Comparison of ENCODE assay signal across 21 cellular contexts in genomic region chr1:169630006-169630405, GRCh38. TPM values are rescaled to one million over a fixed set of nuclear protein-coding genes. Genes with fewer than 3 reads are reported as not detected.
DNase-seq lines count a peak whose midpoint lies in the region; ATAC-seq and TF ChIP-seq lines count a peak whose summit lies in the region.
"Had no signal": no experiment of that assay in that cellular context is flagged by ENCODE, and none has a peak within 500 bp of the region (broad histone marks: within the 10 kb centered on the region; RNA-seq: fewer than 3 reads in every experiment).

Gene SELP, minus strand, starts transcription at chr1:169630124. Its CDS starts 50 bp downstream, at chr1:169630074.

- H3K36me3 Mint-ChIP-seq in naive thymus-derived CD4-positive, alpha-beta T cell = peaks cover 4 to 16% (median 5%) of the 10 kb centered on the region in 5 donors
- peaks cover 3% of the 10 kb centered on the region for H3K36me3 Mint-ChIP-seq in progenitor cell of endocrine pancreas (ENCODE audit: insufficient read depth)

- H3K9me3 ChIP-seq in right atrium auricular region = peaks cover 7 to 20% of the 10 kb centered on the region in 2 donors
- peaks cover 0 to 10% (median 0%) of the 10 kb centered on the region in 3 experiments for H3K9me3 ChIP-seq in naive thymus-derived CD4-positive, alpha-beta T cell (ENCODE audit: control insufficient read depth in 2 of 3, low read length in 3 of 3)

- ATAC-seq in left ventricle myocardium superior = no peak
- ATAC-seq in naive thymus-derived CD4-positive, alpha-beta T cell = no peak
- no peak for ATAC-seq in HG03439 (IDR thresholded peaks at IDR 0.05; ENCODE audit: unreplicated experiment)
- ATAC-seq: activated naive CD4-positive, alpha-beta T cell treated with anti-CD3 and anti-CD28 coated beads, Interleukin-2, amount 50 U/mL, for 72 hours had no signal

- TF ChIP-seq CTCF in right atrium auricular region (IDR thresholded peaks at IDR 0.05) = no peak
- TF ChIP-seq CTCF in fibroblast of the aortic adventitia (IDR thresholded peaks at IDR 0.05; ENCODE audit: insufficient read depth, low read length) = no peak
- TF ChIP-seq CTCF in progenitor cell of endocrine pancreas (IDR thresholded peaks at IDR 0.05; ENCODE audit: unreplicated experiment) = no peak

- H3K27ac ChIP-seq in right atrium auricular region = no peak within 1 kb of the TSS
- H3K27ac ChIP-seq in naive thymus-derived CD4-positive, alpha-beta T cell (ENCODE audit: low read depth, low read length) = no peak within 1 kb of the TSS
- H3K27ac ChIP-seq: right lobe of liver had no signal

- no peak for DNase-seq in right atrium auricular region (ENCODE audit: low spot score)
- DNase-seq in left ventricle myocardium superior = no peak
- DNase-seq in fibroblast of the aortic adventitia (ENCODE audit: low read depth) = peak; percentile 4
- no peak for DNase-seq in naive thymus-derived CD4-positive, alpha-beta T cell
- no peak for DNase-seq in NCI-H1436 treated with DMSO at 0.1 percent for 48 hours (lab: John Stamatoyannopoulos, UW)
- DNase-seq in NCI-H345 treated with DMSO at 0.1 percent for 48 hours (lab: John Stamatoyannopoulos, UW; ENCODE audit: unreplicated experiment) = no peak
- no peak for DNase-seq in progenitor cell of endocrine pancreas (ENCODE audit: low spot score, unreplicated experiment)
- DNase-seq: activated T-cell treated with anti-CD3 and anti-CD28 coated beads, Interleukin-2, amount 50 U/mL, for 24 hours; CD8-positive, alpha-beta memory T cell; NCI-H1694 treated with DMSO at 0.1 percent for 48 hours; NCI-H345; right lobe of liver; stimulated activated CD4-positive, alpha-beta T cell treated with anti-CD3 and anti-CD28 coated beads, Interleukin-2, amount 100 ng/mL, for 24 hours; upper lobe of left lung had no signal

- peaks cover 3 to 23% (median 12%) of the 10 kb centered on the region in 11 donors for H3K9me3 Mint-ChIP-seq in naive thymus-derived CD4-positive, alpha-beta T cell
- H3K9me3 Mint-ChIP-seq in progenitor cell of endocrine pancreas (ENCODE audit: low read depth) = peaks cover 12% of the 10 kb centered on the region

- peak within 1 kb of the TSS in 4 of 10 donors; percentile 2 to 63 (median 23) for H3K4me3 Mint-ChIP-seq in naive thymus-derived CD4-positive, alpha-beta T cell
- H3K4me3 Mint-ChIP-seq in progenitor cell of endocrine pancreas (ENCODE audit: low read depth) = no peak within 1 kb of the TSS
- H3K4me3 Mint-ChIP-seq: activated T-cell treated with anti-CD3 and anti-CD28 coated beads, Interleukin-2, amount 50 U/mL, for 24 hours; CD8-positive, alpha-beta memory T cell; IgD-negative memory B cell; stimulated activated naive CD8-positive, alpha-beta T cell treated with anti-CD3 and anti-CD28 coated beads, Interleukin-15, Interleukin-2, amounts not matched to agents 100 ng/mL and 50 ng/mL, for 24 hours had no signal

- POLR2A ChIA-PET in naive thymus-derived CD4-positive, alpha-beta T cell (lab: Charles Lee) = interaction anchor here (1.0 to 5.9 kb wide), 6 partner anchors 12 to 78 kb away, joined by 3 to 25 read pairs (median 4); no protein-coding TSS in a partner anchor

- peak within 1 kb of the TSS in 7 of 9 donors; percentile 32 to 88 (median 84) for H3K27ac Mint-ChIP-seq in naive thymus-derived CD4-positive, alpha-beta T cell
- no peak within 1 kb of the TSS for H3K27ac Mint-ChIP-seq in progenitor cell of endocrine pancreas
- H3K27ac Mint-ChIP-seq: IgD-negative memory B cell had no signal

- CTCF ChIA-PET in naive thymus-derived CD4-positive, alpha-beta T cell (lab: Charles Lee) = interaction anchor here (1.1 kb wide), 1 partner anchor 9 kb away, joined by 3 read pairs; no protein-coding TSS in a partner anchor

- H3K36me3 ChIP-seq in right atrium auricular region = no peaks in the 10 kb centered on the region
- no peaks in the 10 kb centered on the region for H3K36me3 ChIP-seq in naive thymus-derived CD4-positive, alpha-beta T cell (ENCODE audit: control insufficient read depth in 2 of 3, insufficient read depth in 3 of 3, low read length in 3 of 3)
- H3K36me3 ChIP-seq: right lobe of liver, upper lobe of left lung had no signal

- no peaks in the 10 kb centered on the region for H3K27me3 Mint-ChIP-seq in naive thymus-derived CD4-positive, alpha-beta T cell
- H3K27me3 Mint-ChIP-seq in progenitor cell of endocrine pancreas = no peaks in the 10 kb centered on the region
- H3K27me3 Mint-ChIP-seq: activated T-cell treated with anti-CD3 and anti-CD28 coated beads, Interleukin-2, amount 50 U/mL, for 24 hours; IgD-negative memory B cell; stimulated activated naive CD8-positive, alpha-beta T cell treated with anti-CD3 and anti-CD28 coated beads, Interleukin-15, Interleukin-2, amounts not matched to agents 100 ng/mL and 50 ng/mL, for 24 hours had no signal

- H3K4me3 ChIP-seq in right atrium auricular region = no peak within 1 kb of the TSS
- H3K4me3 ChIP-seq in fibroblast of the aortic adventitia (ENCODE audit: low read depth, low read length) = no peak within 1 kb of the TSS
- no peak within 1 kb of the TSS for H3K4me3 ChIP-seq in naive thymus-derived CD4-positive, alpha-beta T cell (ENCODE audit: low read length)
- H3K4me3 ChIP-seq: right lobe of liver had no signal

- H3K4me1 ChIP-seq in right atrium auricular region = no peaks in the 10 kb centered on the region
- H3K4me1 ChIP-seq in naive thymus-derived CD4-positive, alpha-beta T cell (ENCODE audit: control insufficient read depth in 2 of 2, insufficient read depth in 2 of 2, low read length in 2 of 2) = peaks cover 0 to 51% of the 10 kb centered on the region in 2 donors
- H3K4me1 ChIP-seq: right lobe of liver had no signal

- intact Hi-C loops in left ventricle myocardium superior (cut with micrococcal nuclease) = no loop called here
- intact Hi-C loops in naive thymus-derived CD4-positive, alpha-beta T cell (cut with micrococcal nuclease) = loop anchor here in 1 of 2 donors (2.0 kb wide), 1 partner anchor 15 kb away; no protein-coding TSS in a partner anchor

- peaks cover 27 to 69% (median 58%) of the 10 kb centered on the region in 7 donors for H3K4me1 Mint-ChIP-seq in naive thymus-derived CD4-positive, alpha-beta T cell
- H3K4me1 Mint-ChIP-seq in progenitor cell of endocrine pancreas (ENCODE audit: low read depth) = no peaks in the 10 kb centered on the region

- no peaks in the 10 kb centered on the region for H3K27me3 ChIP-seq in right atrium auricular region
- no peaks in the 10 kb centered on the region for H3K27me3 ChIP-seq in naive thymus-derived CD4-positive, alpha-beta T cell (ENCODE audit: control insufficient read depth in 2 of 2, insufficient read depth in 2 of 2, low read length in 2 of 2)
- H3K27me3 ChIP-seq: right lobe of liver, upper lobe of left lung had no signal

RNA-seq across cellular contexts. Expression of gene SELP, which starts in this region (rescaled TPM):
- total RNA-seq in right atrium auricular region = 10 to 100 TPM; 13.7 to 16.7 TPM
- 7.4 TPM for total RNA-seq in left ventricle myocardium superior
- total RNA-seq in fibroblast of the aortic adventitia (ENCODE audit: low replicate concordance) = under 0.01 TPM in 1 of 2 replicates, not detected in the other
- total RNA-seq in naive thymus-derived CD4-positive, alpha-beta T cell = 1 to 10 TPM in 4 of 5 experiments, under 1 TPM in 1; 0.27 to 3.2 (median 2.3) TPM
- under 1 TPM; 0.39 to 0.50 TPM for polyA plus RNA-seq in naive thymus-derived CD4-positive, alpha-beta T cell
- total RNA-seq in progenitor cell of endocrine pancreas = not detected in 2 replicates
- total RNA-seq: bronchial epithelial cell, H1, RPMI7951 had no signal
- polyA plus RNA-seq: H1 had no signal

Comparison
In these comparisons a context has a peak if more than half of its experiments do, and no peak if none do; other contexts are left out.
1. Peak in DNase-seq in fibroblast of the aortic adventitia; RNA of the gene not detected or under 1 TPM.